1 cellular context compared by ENCODE assay signal in the genomic region with DNA sequence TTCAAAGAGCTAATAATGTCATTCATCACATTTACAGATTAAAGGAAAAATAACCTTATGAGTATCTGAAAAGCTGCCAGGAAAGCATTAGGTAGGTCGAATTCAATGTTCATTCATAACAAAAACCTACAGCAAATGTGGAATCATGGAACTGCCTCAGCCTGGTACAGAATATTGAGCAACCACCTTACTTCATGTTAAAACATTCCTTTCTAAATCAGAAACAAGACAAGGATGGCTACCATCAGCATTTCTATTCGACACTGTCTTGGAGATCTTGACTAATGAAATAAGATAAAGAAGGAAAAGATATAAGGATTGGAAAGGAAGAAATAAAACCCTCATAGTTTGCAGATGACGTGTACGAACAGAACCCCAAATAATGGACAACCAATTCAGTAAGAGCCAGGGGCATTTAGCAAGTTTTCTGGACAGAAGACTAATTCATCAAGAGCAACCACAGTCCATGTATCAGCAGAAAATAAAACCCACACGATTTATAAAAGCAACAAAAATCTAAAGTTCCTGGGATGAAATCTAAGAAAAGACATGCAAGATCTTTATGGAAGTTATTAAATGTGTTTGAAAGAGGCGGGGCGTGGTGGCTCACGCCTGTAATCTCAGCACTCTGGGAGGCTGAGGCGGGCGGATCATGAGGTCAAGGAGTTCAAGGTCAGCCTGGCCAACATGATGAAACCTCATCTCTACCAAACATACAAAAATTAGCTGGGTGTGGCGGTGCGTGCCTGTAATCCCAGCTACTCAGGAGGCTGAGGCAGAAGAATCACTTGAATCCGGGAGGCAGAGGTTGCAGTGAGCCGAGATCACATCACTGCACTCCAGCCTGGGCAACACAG.
TF ChIP-seq lines count a peak whose summit lies in the region.

No MANE protein-coding gene starts in this region.

TF ChIP-seq in HEK293, 187 proteins besides CTCF, POLR2A, EP300 and RAD21 (continued from another document):
- no peak for TF ChIP-seq PRDM2 (tag by site-specific recombination; IDR thresholded peaks at IDR 0.05; ENCODE audit: borderline replicate concordance)
- 0 out of 2 replicates have a peak, but pooled peaks have one; percentile 17 for TF ChIP-seq KLF1 (tag by site-specific recombination; IDR thresholded peaks at IDR 0.05)
- TF ChIP-seq ZNF514 (tag by site-specific recombination; IDR thresholded peaks at IDR 0.05), result no peak
- no peak for TF ChIP-seq IKZF3 (tag by site-specific recombination; IDR thresholded peaks at IDR 0.05)
- TF ChIP-seq ZNF23 (tag by site-specific recombination; IDR thresholded peaks at IDR 0.05; ENCODE audit: borderline replicate concordance), result no peak
- TF ChIP-seq SALL2 (tag by site-specific recombination; IDR thresholded peaks at IDR 0.05; ENCODE audit: borderline replicate concordance), result no peak
TF ChIP-seq in HEK293: peak in this region for 1.
